In the genomic region with DNA sequence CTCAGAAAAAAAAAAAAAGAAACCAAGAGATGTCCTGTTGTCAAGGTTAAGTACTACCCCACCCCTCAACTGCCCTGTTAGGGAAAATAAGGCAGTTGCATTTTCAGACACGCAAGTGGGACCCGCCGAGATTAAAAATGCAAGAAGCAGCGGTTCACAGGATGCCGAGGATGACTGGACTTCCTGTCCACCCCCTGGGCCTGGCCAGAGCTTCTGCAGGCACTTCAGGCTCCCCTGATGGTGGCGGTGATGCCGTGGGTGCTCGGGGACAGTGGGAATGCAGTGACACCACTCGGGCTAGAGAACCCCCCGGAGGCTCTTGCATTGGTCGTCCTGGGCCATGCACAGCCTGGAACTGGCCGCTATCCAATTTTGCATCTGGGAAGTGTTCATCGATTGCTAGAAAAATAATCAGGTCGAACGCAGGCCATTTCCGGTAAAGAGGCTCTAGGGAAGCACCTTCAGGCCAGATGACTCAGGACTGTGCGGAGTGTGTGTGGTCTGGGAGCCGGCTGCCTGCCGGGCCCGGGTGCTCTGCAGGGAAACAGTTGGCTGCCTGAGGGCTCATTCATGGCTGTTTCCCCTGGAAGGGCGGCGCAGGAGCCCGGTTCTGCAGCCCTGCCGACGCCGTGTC, we compare ENCODE assay signal across 9 cellular contexts. TPM values are rescaled to one million over a fixed set of nuclear protein-coding genes. Genes with fewer than 3 reads are reported as not detected.
A peak's percentile ranks its signal among the peaks of the same experiment; 100 is the strongest.
DNase-seq lines count a peak whose midpoint lies in the region; ATAC-seq, FAIRE-seq and TF ChIP-seq lines count a peak whose summit lies in the region.
"Had no signal": no experiment of that assay in that cellular context is flagged by ENCODE, and none has a peak within 500 bp of the region (broad histone marks: within the 10 kb centered on the region; RNA-seq: fewer than 3 reads in every experiment).

No MANE protein-coding gene starts in this region.

- no peaks in the 10 kb centered on the region for H3K79me2 ChIP-seq in GM12878 (ENCODE audit: control insufficient read depth, insufficient read depth, low read length)

- no peaks in the 10 kb centered on the region for H3K27me3 ChIP-seq in MG63
- H3K27me3 ChIP-seq in GM12878 (replicated peaks in 1 of 2; ENCODE audit: control insufficient read depth in 2 of 2, insufficient read depth in 2 of 2, low read length in 1 of 2): no peaks in the 10 kb centered on the region
- no peaks in the 10 kb centered on the region for H3K27me3 ChIP-seq in lung (ENCODE audit: control insufficient read depth, insufficient read depth)

- H3K4me3 ChIP-seq in MG63 (no peak overlapping the region), GM12878 (no peak overlapping the region), lung (no peak overlapping the region)

- peaks cover 4% of the 10 kb centered on the region for H3K4me1 Mint-ChIP-seq in type B pancreatic cell (ENCODE audit: unreplicated experiment)

- ATAC-seq in GM12878: peak; percentile 78
- ATAC-seq in lung (ENCODE audit: insufficient read depth, low FRiP score): peak; percentile 63

- intact Hi-C loops in GM12878 (cut with micrococcal nuclease; ENCODE audit: unreplicated experiment): no loop called here

- H3K27ac ChIP-seq in GM12878 (ENCODE audit: control insufficient read depth, insufficient read depth) (no peak overlapping the region), lung (ENCODE audit: low read depth in 1 of 2, low read length in 1 of 2) (peak overlapping the region; percentile 4 to 26)

- RAD21 ChIA-PET in GM12878 (lab: Charles Lee; ENCODE audit: unreplicated experiment): no interaction called here

- H3K4me2 ChIP-seq in GM12878 (ENCODE audit: control insufficient read depth, insufficient read depth): peak overlapping the region; percentile 77

- TF ChIP-seq RAD21 in GM12878 (IDR thresholded peaks at IDR 0.05; ENCODE audit: insufficient read depth, low read depth, low read length): no peak

- no peak overlapping the region for H3K9ac ChIP-seq in GM12878 (ENCODE audit: control insufficient read depth, insufficient read depth, low read length)

- FAIRE-seq in GM12878 (lab: Jason Lieb, UNC): no peak
- FAIRE-seq: H1 had no signal

- H3K4me1 ChIP-seq in GM12878 (ENCODE audit: control insufficient read depth, insufficient read depth, low read length) (peaks cover 21% of the 10 kb centered on the region), lung (ENCODE audit: control insufficient read depth in 2 of 2, insufficient read depth in 2 of 2, low read length in 2 of 2) (peaks cover 0 to 6% of the 10 kb centered on the region in 2 donors)

- TF ChIP-seq CTCF in GM12878 (IDR thresholded peaks at IDR 0.05 in 2 of 3, conservative IDR thresholded peaks at IDR 0.05 in 1 of 3; ENCODE audit: control insufficient read depth in 2 of 3, extremely low read depth in 1 of 3, insufficient read depth in 1 of 3, low read depth in 3 of 3, low read length in 3 of 3) (no peak), lung (IDR thresholded peaks at IDR 0.05; ENCODE audit: control extremely low read depth, extremely low read depth) (no peak), type B pancreatic cell (conservative IDR thresholded peaks at IDR 0.05) (no peak)

- H3K9me3 ChIP-seq in MG63 (no peaks in the 10 kb centered on the region), GM12878 (replicated peaks; ENCODE audit: control insufficient read depth, insufficient read depth, low read length) (no peaks in the 10 kb centered on the region), lung (ENCODE audit: control insufficient read depth in 2 of 2, insufficient read depth in 1 of 2, low read length in 1 of 2) (no peaks in the 10 kb centered on the region)

- DNase-seq in COLO668 (lab: John Stamatoyannopoulos, UW; ENCODE audit: unreplicated experiment) (peak; percentile 66), MG63 (peak; percentile 79), GM12878 (ENCODE audit: low read depth, low spot score) (peak; percentile 13), lung (ENCODE audit: low spot score) (no peak), NCI-H510A (lab: John Stamatoyannopoulos, UW) (no peak), NCI-H2196 treated with DMSO at 0.1 percent for 48 hours (lab: John Stamatoyannopoulos, UW; ENCODE audit: unreplicated experiment) (no peak), type B pancreatic cell (ENCODE audit: extremely low spot score, unreplicated experiment) (no peak)
- no peak for DNase-seq in stimulated activated CD4-positive, alpha-beta T cell treated with anti-CD3 and anti-CD28 coated beads, Interleukin-12 subunit alpha, Interleukin-12 subunit beta, amount 100 ng/mL, for 4 hours

- BruUV-seq in GM12878 (replicated peaks; lab: Mats Ljungman, UMichigan): no TSS peak

- no peak for TF ChIP-seq POLR2A in GM12878 (IDR thresholded peaks at IDR 0.05; ENCODE audit: low read depth, low read length)

- POLR2A ChIA-PET in GM12878 (lab: Charles Lee): interaction anchor here (0.6 kb wide), 1 partner anchor 66 kb away, joined by 3 read pairs; no protein-coding TSS in a partner anchor

- no peak overlapping the region for H3K27ac Mint-ChIP-seq in type B pancreatic cell

- H3K4me3 Mint-ChIP-seq in type B pancreatic cell: no peak overlapping the region

- in situ Hi-C loops in GM12878 (cut with MboI): no loop called here

- no peak overlapping the region; the same call in 1 of the 2 replicates for H2AFZ ChIP-seq in GM12878 (ENCODE audit: control insufficient read depth, low read depth, low read length)

- CTCF ChIA-PET in GM12878 (lab: Yijun Ruan, JAX): no interaction called here

- no peaks in the 10 kb centered on the region for H4K20me1 ChIP-seq in GM12878 (ENCODE audit: control insufficient read depth, insufficient read depth)

- SMC1A ChIA-PET in GM12878 (lab: Charles Lee; ENCODE audit: uncharacterized antibody, unreplicated experiment): no interaction called here

- H3K36me3 ChIP-seq in MG63 (no peaks in the 10 kb centered on the region), GM12878 (ENCODE audit: control insufficient read depth in 2 of 2, insufficient read depth in 2 of 2, low read length in 1 of 2) (no peaks in the 10 kb centered on the region), lung (ENCODE audit: control insufficient read depth in 2 of 2, insufficient read depth in 2 of 2, low read length in 2 of 2) (no peaks in the 10 kb centered on the region)

- 17% methylated on average over 26 of the region's 26 CpGs for WGBS in GM12878 (ENCODE audit: insufficient coverage, insufficient replicate concordance, low lambda C conversion rate, missing lambda C conversion rate)
- 37 to 46% methylated on average over 26 of the region's 26 CpGs for WGBS in lung, 2 donors

- H3K9me3 Mint-ChIP-seq in type B pancreatic cell: no peaks in the 10 kb centered on the region

- TF ChIP-seq EP300 in GM12878 (IDR thresholded peaks at IDR 0.05; ENCODE audit: borderline replicate concordance in 1 of 2, control insufficient read depth in 1 of 2, low read depth in 2 of 2, low read length in 2 of 2): no peak

- H3K27me3 Mint-ChIP-seq in type B pancreatic cell: no peaks in the 10 kb centered on the region

- H3K36me3 Mint-ChIP-seq in type B pancreatic cell: no peaks in the 10 kb centered on the region

TF ChIP-seq in GM12878, 131 proteins besides CTCF, POLR2A, EP300 and RAD21:
- TF ChIP-seq, protein P1, sequence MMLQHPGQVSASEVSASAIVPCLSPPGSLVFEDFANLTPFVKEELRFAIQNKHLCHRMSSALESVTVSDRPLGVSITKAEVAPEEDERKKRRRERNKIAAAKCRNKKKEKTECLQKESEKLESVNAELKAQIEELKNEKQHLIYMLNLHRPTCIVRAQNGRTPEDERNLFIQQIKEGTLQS (IDR thresholded peaks at IDR 0.05; ENCODE audit: borderline replicate concordance, extremely low read depth, low read depth, low read length): no peak
- TF ChIP-seq RUNX3 (IDR thresholded peaks at IDR 0.05; ENCODE audit: low read length): peak; percentile 44
- peak; percentile 6; the same call in 1 of the 2 replicates for TF ChIP-seq EED (IDR thresholded peaks at IDR 0.05; ENCODE audit: low read depth)
- peak; percentile 14; the same call in 1 of the 2 replicates for TF ChIP-seq JUNB (IDR thresholded peaks at IDR 0.05)
- TF ChIP-seq SPI1 (IDR thresholded peaks at IDR 0.05; ENCODE audit: borderline replicate concordance, insufficient read depth, low read depth, low read length): peak; percentile 25; the same call in 1 of the 2 replicates
- TF ChIP-seq GABPA (IDR thresholded peaks at IDR 0.05; ENCODE audit: low read depth): 0 out of 2 replicates have a peak, but pooled peaks have one; percentile 19
- TF ChIP-seq RFX5 (IDR thresholded peaks at IDR 0.05; ENCODE audit: low read depth, low read length): no peak
- TF ChIP-seq MTA3 (IDR thresholded peaks at IDR 0.05; ENCODE audit: borderline replicate concordance, low read length): no peak
- peak in 1 of 2 experiments; percentile 34; a peak in 1 of 4 replicates for TF ChIP-seq IKZF2 (IDR thresholded peaks at IDR 0.05)

RNA-seq across cellular contexts. Expression of a gene that starts 13.4 kb away (rescaled TPM):
- 1.6 TPM in 1 of 2 replicates, not detected in the other for total RNA-seq in MG63 (2014; rRNA removed; shearing (Covaris generic); ENCODE audit: low replicate concordance)
- total RNA-seq in GM12878 (2013; cell fraction: nucleolus; rRNA removed): 0.22 and 0.33 TPM in 2 replicates
- not detected in 2 replicates for total RNA-seq in GM12878 (2014; rRNA removed)
- total RNA-seq in GM12878 (2014; rRNA removed; fragmentation: Illumina TruSeq; extraction: Trizol): 0.04 TPM in 1 of 2 replicates, not detected in the other
- total RNA-seq in GM12878 (2021): 0.08 and 0.21 TPM in 2 replicates
- not detected for polyA plus RNA-seq in GM12878 (2011; ENCODE audit: low read depth)
- polyA plus RNA-seq in GM12878 (2011; rRNA removed): 0.09 and 0.30 TPM in 2 replicates
- 0.22 and 0.23 TPM in 2 replicates for polyA plus RNA-seq in GM12878 (2011; cell fraction: cytosol; rRNA removed)
- 0.12 and 0.39 TPM in 2 replicates for polyA plus RNA-seq in GM12878 (2011; cell fraction: nucleus; rRNA removed)
- polyA plus RNA-seq in GM12878 (2012): 0.09 TPM in 1 of 2 replicates, not detected in the other
- 0.03 TPM in 1 of 2 replicates, not detected in the other for polyA plus RNA-seq in GM12878 (2014; fragmentation: Illumina TruSeq; extraction: Trizol)
- not detected for polyA plus RNA-seq in GM12878 (2014; fragmentation: Nextera tagmentation; extraction: Ambion mirVana)
- polyA plus RNA-seq in GM12878 (2014; rRNA removed): 0.05 and 0.20 TPM in 2 replicates
- polyA plus RNA-seq in GM12878 (2016; fragmentation: Nextera tagmentation; extraction: Ambion mirVana): not detected
- polyA minus RNA-seq in GM12878 (2011; rRNA and poly(A)+ RNA removed): 0.22 and 0.82 TPM in 2 replicates
- polyA minus RNA-seq in GM12878 (2011; cell fraction: cytosol; rRNA and poly(A)+ RNA removed): not detected in 2 replicates
- polyA minus RNA-seq in GM12878 (2011; cell fraction: nucleus; rRNA and poly(A)+ RNA removed): 0.38 and 0.48 TPM in 2 replicates
- total RNA-seq in lung: 100 to 1,000 TPM in 1 of 2 donors, 10 to 100 TPM in 1; 31.3 to 136 TPM
- 10 to 100 TPM; 30.3 to 53.7 TPM for polyA plus RNA-seq in lung
- total RNA-seq in type B pancreatic cell (ENCODE audit: low replicate concordance): 17.8 and 57.2 TPM in 2 replicates

Comparison
In these comparisons a context has a peak if more than half of its experiments do, and no peak if none do; other contexts are left out.
1. DNase-seq: peak in COLO668 (single experiment), MG63 (single experiment) and GM12878 (single experiment); none in lung (single experiment), stimulated activated CD4-positive, alpha-beta T cell treated with anti-CD3 and anti-CD28 coated beads, Interleukin-12 subunit alpha, Interleukin-12 subunit beta, amount 100 ng/mL, for 4 hours (single experiment), NCI-H510A (single experiment), NCI-H2196 treated with DMSO at 0.1 percent for 48 hours (single experiment) and type B pancreatic cell (single experiment).